10 cellular contexts compared by ENCODE assay signal in genomic region chr2:68465081-68465916, GRCh38. TPM values are rescaled to one million over a fixed set of nuclear protein-coding genes. Genes with fewer than 3 reads are reported as not detected.
A peak's percentile ranks its signal among the peaks of the same experiment; 100 is the strongest.
DNase-seq lines count a peak whose midpoint lies in the region; ATAC-seq and TF ChIP-seq lines count a peak whose summit lies in the region.
"Had no signal": no experiment of that assay in that cellular context is flagged by ENCODE, and none has a peak within 500 bp of the region (broad histone marks: within the 10 kb centered on the region; RNA-seq: fewer than 3 reads in every experiment).

No MANE protein-coding gene starts in this region.

- H3K4me3 Mint-ChIP-seq in activated T-helper 1 cell treated with anti-CD3 and anti-CD28 coated beads, Interleukin-12 subunit alpha, Interleukin-12 subunit beta, Interleukin-2, Interleukin-4 antibody, amounts not matched to agents 30 ng/mL and 10 ng/mL and 1 ng/mL, durations not matched to agents 14 hours and 24 hours and 36 hours = peak overlapping the region; percentile 97

- H3K4me3 ChIP-seq in AG10803 (ENCODE audit: low read length) (no peak overlapping the region), Karpas-422 (ENCODE audit: low read length) (no peak overlapping the region), hepatocyte (no peak overlapping the region), lower lobe of right lung (no peak overlapping the region)

- H3K27ac ChIP-seq in Karpas-422 (ENCODE audit: low read length) (no peak overlapping the region), hepatocyte (no peak overlapping the region), lower lobe of right lung (no peak overlapping the region)
- H3K27ac ChIP-seq: brain microvascular endothelial cell, C4-2B had no signal

- DNase-seq in AG10803 (ENCODE audit: low read depth) (peak; percentile 68), Karpas-422 (no peak), hepatocyte (ENCODE audit: low spot score) (no peak), lower lobe of right lung (no peak), NCI-H2081 (lab: John Stamatoyannopoulos, UW) (no peak)
- peak; percentile 50 for DNase-seq in activated T-helper 1 cell treated with anti-CD3 and anti-CD28 coated beads, Interleukin-12 subunit alpha, Interleukin-12 subunit beta, Interleukin-2, Interleukin-4 antibody, amounts not matched to agents 30 ng/mL and 10 ng/mL and 1 ng/mL, durations not matched to agents 14 hours and 24 hours and 36 hours (ENCODE audit: low spot score)

- H3K4me2 ChIP-seq in Karpas-422 (ENCODE audit: low read depth, low read length, poor library complexity, severe bottlenecking) (peak overlapping the region; percentile 88), hepatocyte (peak overlapping the region; percentile 89)

- intact Hi-C loops in activated T-helper 1 cell treated with anti-CD3 and anti-CD28 coated beads, Interleukin-12 subunit alpha, Interleukin-12 subunit beta, Interleukin-2, Interleukin-4 antibody, amounts not matched to agents 30 ng/mL and 10 ng/mL and 1 ng/mL, durations not matched to agents 14 hours and 24 hours and 36 hours (cut with micrococcal nuclease) = no loop called here
- intact Hi-C loops in lower lobe of right lung (cut with DNase I) = loop anchor here (10.0 kb wide), 1 partner anchor 130 kb away; no protein-coding TSS in a partner anchor

- H2AFZ ChIP-seq in Karpas-422 (ENCODE audit: low read length) = no peak overlapping the region; the same call in 1 of the 2 replicates
- H2AFZ ChIP-seq in hepatocyte = no peak overlapping the region

- peaks cover 44% of the 10 kb centered on the region for H3K4me1 Mint-ChIP-seq in activated T-helper 1 cell treated with anti-CD3 and anti-CD28 coated beads, Interleukin-12 subunit alpha, Interleukin-12 subunit beta, Interleukin-2, Interleukin-4 antibody, amounts not matched to agents 30 ng/mL and 10 ng/mL and 1 ng/mL, durations not matched to agents 14 hours and 24 hours and 36 hours (ENCODE audit: low read depth)

- H3K27ac Mint-ChIP-seq in activated T-helper 1 cell treated with anti-CD3 and anti-CD28 coated beads, Interleukin-12 subunit alpha, Interleukin-12 subunit beta, Interleukin-2, Interleukin-4 antibody, amounts not matched to agents 30 ng/mL and 10 ng/mL and 1 ng/mL, durations not matched to agents 14 hours and 24 hours and 36 hours = peak overlapping the region; percentile 91

- H3K36me3 ChIP-seq in Karpas-422 (ENCODE audit: insufficient read depth, low read length) = no peaks in the 10 kb centered on the region
- no peaks in the 10 kb centered on the region for H3K36me3 ChIP-seq in hepatocyte (replicated peaks; ENCODE audit: insufficient read depth, low read depth)
- no peaks in the 10 kb centered on the region for H3K36me3 ChIP-seq in lower lobe of right lung
- H3K36me3 ChIP-seq: brain microvascular endothelial cell had no signal

- no peak for TF ChIP-seq CTCF in AG10803 (conservative IDR thresholded peaks at IDR 0.05; ENCODE audit: low read length)
- no peak for TF ChIP-seq CTCF in hepatocyte (IDR thresholded peaks at IDR 0.05; ENCODE audit: poor library complexity)
- TF ChIP-seq CTCF in lower lobe of right lung (IDR thresholded peaks at IDR 0.05) = no peak

- H3K27me3 Mint-ChIP-seq in activated T-helper 1 cell treated with anti-CD3 and anti-CD28 coated beads, Interleukin-12 subunit alpha, Interleukin-12 subunit beta, Interleukin-2, Interleukin-4 antibody, amounts not matched to agents 30 ng/mL and 10 ng/mL and 1 ng/mL, durations not matched to agents 14 hours and 24 hours and 36 hours (ENCODE audit: insufficient read depth) = no peaks in the 10 kb centered on the region

- H3K4me1 ChIP-seq in Karpas-422 (ENCODE audit: low read length) (peaks cover 36% of the 10 kb centered on the region), hepatocyte (ENCODE audit: insufficient read depth) (peaks cover 9% of the 10 kb centered on the region), lower lobe of right lung (peaks cover 20% of the 10 kb centered on the region)

- H3K9ac ChIP-seq in Karpas-422 (ENCODE audit: low read length) = no peak overlapping the region

- no peaks in the 10 kb centered on the region for H4K20me1 ChIP-seq in Karpas-422 (ENCODE audit: insufficient read depth, low read depth, low read length)
- H4K20me1 ChIP-seq in hepatocyte (ENCODE audit: insufficient read depth, poor library complexity, severe bottlenecking) = no peaks in the 10 kb centered on the region

- H3K36me3 Mint-ChIP-seq in activated T-helper 1 cell treated with anti-CD3 and anti-CD28 coated beads, Interleukin-12 subunit alpha, Interleukin-12 subunit beta, Interleukin-2, Interleukin-4 antibody, amounts not matched to agents 30 ng/mL and 10 ng/mL and 1 ng/mL, durations not matched to agents 14 hours and 24 hours and 36 hours (ENCODE audit: low read depth) = peaks cover 2% of the 10 kb centered on the region

- H3K9me3 Mint-ChIP-seq in activated T-helper 1 cell treated with anti-CD3 and anti-CD28 coated beads, Interleukin-12 subunit alpha, Interleukin-12 subunit beta, Interleukin-2, Interleukin-4 antibody, amounts not matched to agents 30 ng/mL and 10 ng/mL and 1 ng/mL, durations not matched to agents 14 hours and 24 hours and 36 hours = no peaks in the 10 kb centered on the region

- H3K9me2 ChIP-seq in Karpas-422 (replicated peaks; ENCODE audit: insufficient read depth, low read length) (no peaks in the 10 kb centered on the region), hepatocyte (replicated peaks; ENCODE audit: insufficient read depth) (no peaks in the 10 kb centered on the region)

- H3K9me3 ChIP-seq in Karpas-422 (ENCODE audit: low read length) (no peaks in the 10 kb centered on the region), hepatocyte (ENCODE audit: low read depth) (no peaks in the 10 kb centered on the region), lower lobe of right lung (no peaks in the 10 kb centered on the region)

- H3K79me2 ChIP-seq in Karpas-422 (ENCODE audit: low read length) (no peaks in the 10 kb centered on the region), hepatocyte (peaks cover 10% of the 10 kb centered on the region)

- 97% methylated on average over 7 of the region's 7 CpGs for WGBS in hepatocyte (ENCODE audit: low lambda C conversion rate, missing lambda C conversion rate)

- H3K27me3 ChIP-seq in Karpas-422 (ENCODE audit: low read length) (no peaks in the 10 kb centered on the region; the same call in 1 of the 2 replicates), hepatocyte (no peaks in the 10 kb centered on the region), lower lobe of right lung (ENCODE audit: low read depth) (no peaks in the 10 kb centered on the region)
- H3K27me3 ChIP-seq: brain microvascular endothelial cell had no signal

- ATAC-seq in lower lobe of right lung = no peak
- no peak for ATAC-seq in HG03460 (IDR thresholded peaks at IDR 0.05; ENCODE audit: unreplicated experiment)
- no peak for ATAC-seq in HG02981 (IDR thresholded peaks at IDR 0.05; ENCODE audit: unreplicated experiment)

RNA-seq across cellular contexts. Expression of gene FBXO48, which starts 1.8 kb away (rescaled TPM):
- 0.61 and 1.7 TPM in 2 replicates for total RNA-seq in Karpas-422 (2014; rRNA removed; shearing (Covaris generic); ENCODE audit: low replicate concordance)
- 1.3 and 1.4 TPM in 2 replicates for total RNA-seq in activated T-helper 1 cell treated with anti-CD3 and anti-CD28 coated beads, Interleukin-12 subunit alpha, Interleukin-12 subunit beta, Interleukin-2, Interleukin-4 antibody, amounts not matched to agents 30 ng/mL and 10 ng/mL and 1 ng/mL, durations not matched to agents 14 hours and 24 hours and 36 hours
- total RNA-seq in hepatocyte (0.83 and 0.84 TPM in 2 replicates), lower lobe of right lung (2.3 TPM)
- 0.36 and 0.58 TPM in 2 replicates for polyA plus RNA-seq in hepatocyte

RNA-seq across cellular contexts. Expression of gene APLF, which starts 2.1 kb away (rescaled TPM):
- 2.5 and 5.3 TPM in 2 replicates for total RNA-seq in Karpas-422 (2014; rRNA removed; shearing (Covaris generic); ENCODE audit: low replicate concordance)
- 2.3 and 3.0 TPM in 2 replicates for total RNA-seq in activated T-helper 1 cell treated with anti-CD3 and anti-CD28 coated beads, Interleukin-12 subunit alpha, Interleukin-12 subunit beta, Interleukin-2, Interleukin-4 antibody, amounts not matched to agents 30 ng/mL and 10 ng/mL and 1 ng/mL, durations not matched to agents 14 hours and 24 hours and 36 hours
- 4.9 and 5.0 TPM in 2 replicates for total RNA-seq in hepatocyte
- 1.5 TPM in 2 replicates for polyA plus RNA-seq in hepatocyte
- total RNA-seq in lower lobe of right lung = 5.8 TPM

Comparison
In these comparisons a context has a peak if more than half of its experiments do, and no peak if none do; other contexts are left out.
1. DNase-seq: peak in AG10803 (single experiment) and activated T-helper 1 cell treated with anti-CD3 and anti-CD28 coated beads, Interleukin-12 subunit alpha, Interleukin-12 subunit beta, Interleukin-2, Interleukin-4 antibody, amounts not matched to agents 30 ng/mL and 10 ng/mL and 1 ng/mL, durations not matched to agents 14 hours and 24 hours and 36 hours (single experiment); none in Karpas-422 (single experiment), hepatocyte (single experiment), lower lobe of right lung (single experiment) and NCI-H2081 (0 of 2).